ENCODE assay signal across 1 cellular context in the genomic region with DNA sequence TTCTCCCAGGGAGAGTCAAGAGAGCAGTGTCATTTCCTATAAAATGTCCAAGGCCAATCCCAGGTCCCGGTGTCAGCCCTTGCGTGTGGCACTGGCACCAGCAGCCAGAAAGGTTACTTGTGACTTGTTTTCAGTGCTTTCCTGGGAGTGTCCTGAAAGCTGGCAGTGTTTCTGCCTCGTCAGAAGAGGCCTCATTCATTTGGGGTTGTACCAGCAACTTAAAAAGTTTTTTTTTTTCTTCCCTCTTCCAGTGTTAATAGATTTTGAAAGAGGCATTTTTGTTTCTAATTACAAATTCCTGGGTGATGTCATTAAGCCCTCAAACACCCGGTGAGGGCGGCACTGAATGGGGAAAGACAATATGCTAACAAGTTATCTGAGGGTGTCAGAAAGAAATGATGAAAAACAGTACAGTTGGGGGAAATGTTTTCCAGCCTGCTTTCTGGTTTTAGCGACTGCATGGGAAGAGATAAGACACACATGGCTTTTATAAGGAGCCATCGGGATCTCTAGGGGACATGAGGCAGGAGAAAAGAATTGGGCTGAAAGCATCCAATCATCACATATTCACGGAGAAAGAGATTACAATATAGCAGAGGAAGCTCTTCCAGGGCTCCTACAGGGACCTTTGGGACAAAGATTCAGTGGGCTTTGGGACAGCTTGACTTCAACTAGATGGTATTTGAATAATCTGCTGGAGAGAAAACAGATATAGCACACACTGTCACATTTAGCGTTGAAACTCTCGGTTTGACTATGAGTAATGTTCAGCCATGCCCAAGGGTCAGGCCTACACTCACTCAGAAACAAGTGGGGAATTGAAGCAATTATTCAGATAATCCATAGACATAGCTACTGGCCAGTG.
TF ChIP-seq lines count a peak whose summit lies in the region.

No MANE protein-coding gene starts in this region.

TF ChIP-seq in H1, 55 proteins besides CTCF, POLR2A, EP300 and RAD21 (continued from another document):
- TF ChIP-seq CHD7 (IDR thresholded peaks at IDR 0.05; ENCODE audit: insufficient replicate concordance, low read length) (no peak), PHF8 (conservative IDR thresholded peaks at IDR 0.05; ENCODE audit: low read depth, low read length) (no peak)
